35 cellular contexts compared by ENCODE assay signal in the genomic region with DNA sequence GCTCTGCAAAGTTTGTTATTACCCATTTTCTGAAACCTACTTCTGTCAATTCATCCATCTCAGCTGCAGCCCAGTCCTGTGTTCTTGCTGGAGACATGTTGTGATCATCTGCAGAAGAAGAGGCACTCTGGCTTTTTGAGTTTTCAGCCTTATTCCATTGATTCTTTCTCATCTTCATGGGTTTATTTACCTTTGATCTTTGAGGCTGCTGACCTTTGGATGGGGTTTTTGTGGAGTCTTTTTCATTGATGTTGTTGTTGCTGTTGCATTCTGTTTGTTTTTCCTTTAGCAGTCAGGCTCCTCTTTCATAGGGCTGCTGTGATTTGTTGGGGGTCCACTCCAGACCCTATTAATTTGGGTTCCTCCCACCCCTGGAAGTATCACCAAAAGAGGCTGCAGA.
"Had no signal": no experiment of that assay in that cellular context is flagged by ENCODE, and none has a peak within 500 bp of the region (broad histone marks: within the 10 kb centered on the region; RNA-seq: fewer than 3 reads in every experiment).

No MANE protein-coding gene starts in this region.

- FAIRE-seq: astrocyte, TTC549 had no signal

- ATAC-seq: activated CD8-positive, alpha-beta T cell treated with anti-CD3 and anti-CD28 coated beads for 36 hours; activated naive CD4-positive, alpha-beta T cell treated with anti-CD3 and anti-CD28 coated beads, Interleukin-2, amount 50 U/mL, for 72 hours; activated T-cell treated with anti-CD3 and anti-CD28 coated beads, Interleukin-2, amount 50 U/mL, for 4 hours; activated T-cell treated with anti-CD3 and anti-CD28 coated beads, Interleukin-2, amount 50 U/mL, for 72 hours; activated T-helper 17 cell treated with anti-CD3 and anti-CD28 coated beads, Interleukin-2, amount 50 U/mL, for 72 hours; body of pancreas; T-cell; T-helper 17 cell had no signal

- H3K4me3 ChIP-seq: adrenal gland, body of pancreas, breast epithelium had no signal

- H3K27ac Mint-ChIP-seq: activated B cell treated with CpG ODN at 0.5 μM for 24 hours; activated CD4-positive, alpha-beta memory T cell treated with anti-CD3 and anti-CD28 coated beads for 36 hours; activated CD4-positive, alpha-beta T cell treated with anti-CD3 and anti-CD28 coated beads, Interleukin-2, amount 10 ng/mL, durations not matched to agents 24 days and 14 days; activated CD8-positive, alpha-beta T cell treated with anti-CD3 and anti-CD28 coated beads for 36 hours; activated naive CD4-positive, alpha-beta T cell treated with anti-CD3 and anti-CD28 coated beads for 36 hours; activated naive CD4-positive, alpha-beta T cell treated with anti-CD3 and anti-CD28 coated beads, Interleukin-2, amount 50 U/mL, for 72 hours; activated naive CD8-positive, alpha-beta T cell treated with anti-CD3 and anti-CD28 coated beads for 36 hours; activated T-cell treated with anti-CD3 and anti-CD28 coated beads, Interleukin-2, amount 50 U/mL, for 72 hours; activated T-helper 1 cell treated with anti-CD3 and anti-CD28 coated beads, Interleukin-12 subunit alpha, Interleukin-12 subunit beta, Interleukin-2, Interleukin-4 antibody, amounts not matched to agents 30 ng/mL and 10 ng/mL and 1 ng/mL, durations not matched to agents 14 hours and 24 hours and 36 hours; activated T-helper 17 cell treated with anti-CD3 and anti-CD28 coated beads, Interleukin-2, amount 50 U/mL, for 72 hours; T-cell; T-helper 17 cell had no signal

- H3K4me3 Mint-ChIP-seq: activated B cell treated with CpG ODN at 0.5 μM for 24 hours; activated CD4-positive, alpha-beta memory T cell treated with anti-CD3 and anti-CD28 coated beads for 36 hours; activated CD4-positive, alpha-beta T cell treated with anti-CD3 and anti-CD28 coated beads, Interleukin-2, amount 10 ng/mL, durations not matched to agents 24 days and 14 days; activated CD8-positive, alpha-beta T cell treated with anti-CD3 and anti-CD28 coated beads for 36 hours; activated naive CD4-positive, alpha-beta T cell treated with anti-CD3 and anti-CD28 coated beads for 36 hours; activated naive CD8-positive, alpha-beta T cell treated with anti-CD3 and anti-CD28 coated beads for 36 hours; activated T-cell treated with anti-CD3 and anti-CD28 coated beads, Interleukin-2, amount 50 U/mL, for 4 hours; activated T-cell treated with anti-CD3 and anti-CD28 coated beads, Interleukin-2, amount 50 U/mL, for 72 hours; activated T-helper 1 cell treated with anti-CD3 and anti-CD28 coated beads, Interleukin-12 subunit alpha, Interleukin-12 subunit beta, Interleukin-2, Interleukin-4 antibody, amounts not matched to agents 30 ng/mL and 10 ng/mL and 1 ng/mL, durations not matched to agents 14 hours and 24 hours and 36 hours; activated T-helper 17 cell treated with anti-CD3 and anti-CD28 coated beads, Interleukin-2, amount 50 U/mL, for 72 hours; T-cell; T-helper 17 cell had no signal

- H3K4me1 ChIP-seq: adrenal gland, body of pancreas, breast epithelium had no signal

- H3K36me3 Mint-ChIP-seq: activated CD4-positive, alpha-beta memory T cell treated with anti-CD3 and anti-CD28 coated beads for 36 hours; activated naive CD4-positive, alpha-beta T cell treated with anti-CD3 and anti-CD28 coated beads, Interleukin-2, amount 50 U/mL, for 72 hours; activated naive CD8-positive, alpha-beta T cell treated with anti-CD3 and anti-CD28 coated beads for 36 hours; T-cell had no signal

- H3K27me3 ChIP-seq: adrenal gland, body of pancreas, brain microvascular endothelial cell, breast epithelium had no signal

- H3K36me3 ChIP-seq: adrenal gland, brain microvascular endothelial cell, breast epithelium had no signal

- DNase-seq: activated B cell treated with CpG ODN at 0.5 μM for 24 hours; activated CD4-positive, alpha-beta memory T cell treated with anti-CD3 and anti-CD28 coated beads for 36 hours; activated CD4-positive, alpha-beta T cell treated with anti-CD3 and anti-CD28 coated beads for 4 hours; activated CD4-positive, alpha-beta T cell treated with anti-CD3 and anti-CD28 coated beads, Interleukin-2, amount 10 ng/mL, durations not matched to agents 24 days and 14 days; activated CD4-positive, alpha-beta T cell treated with anti-CD3 and anti-CD28 coated beads, Interleukin-2, amount 50 U/mL, for 1 hour; activated CD4-positive, alpha-beta T cell treated with anti-CD3 and anti-CD28 coated beads, Interleukin-2, amount 50 U/mL, for 4 hours; activated CD4-positive, CD25-positive, alpha-beta regulatory T cell treated with anti-CD3 and anti-CD28 coated beads, Interleukin-2, amount 50 U/mL, for 72 hours; activated CD8-positive, alpha-beta memory T cell treated with anti-CD3 and anti-CD28 coated beads, Interleukin-2, amount 50 U/mL, for 4 hours; activated CD8-positive, alpha-beta T cell treated with anti-CD3 and anti-CD28 coated beads for 36 hours; activated effector memory CD4-positive, alpha-beta T cell treated with anti-CD3 and anti-CD28 coated beads, Interleukin-2, amount 50 U/mL, for 16 hours; activated gamma-delta T cell treated with Interleukin-2 at 50 U/mL for 16 hours; activated naive CD4-positive, alpha-beta T cell; activated naive CD4-positive, alpha-beta T cell treated with anti-CD3 and anti-CD28 coated beads for 36 hours; activated naive CD4-positive, alpha-beta T cell treated with anti-CD3 and anti-CD28 coated beads, Interleukin-2, amount 50 U/mL, for 16 hours; activated naive CD8-positive, alpha-beta T cell treated with anti-CD3 and anti-CD28 coated beads for 36 hours; activated T-cell treated with anti-CD3 and anti-CD28 coated beads for 4 hours; activated T-cell treated with anti-CD3 and anti-CD28 coated beads, Interleukin-2, amount 50 U/mL, for 1 hour; activated T-cell treated with anti-CD3 and anti-CD28 coated beads, Interleukin-2, amount 50 U/mL, for 4 hours; activated T-cell treated with anti-CD3 and anti-CD28 coated beads, Interleukin-2, amount 50 U/mL, for 72 hours; adrenal gland; amniotic stem cell; aorta; body of pancreas; brain microvascular endothelial cell; central memory CD4-positive, alpha-beta T cell; T-cell; T-helper 17 cell; T-helper 9 cell had no signal

- H3K9me3 ChIP-seq: adrenal gland, body of pancreas, breast epithelium had no signal

- H3K9me3 Mint-ChIP-seq: activated B cell treated with CpG ODN at 0.5 μM for 24 hours; activated CD4-positive, alpha-beta memory T cell treated with anti-CD3 and anti-CD28 coated beads for 36 hours; activated CD4-positive, alpha-beta T cell treated with anti-CD3 and anti-CD28 coated beads, Interleukin-2, amount 10 ng/mL, durations not matched to agents 24 days and 14 days; activated CD8-positive, alpha-beta T cell treated with anti-CD3 and anti-CD28 coated beads for 36 hours; activated naive CD4-positive, alpha-beta T cell treated with anti-CD3 and anti-CD28 coated beads for 36 hours; activated naive CD4-positive, alpha-beta T cell treated with anti-CD3 and anti-CD28 coated beads, Interleukin-2, amount 50 U/mL, for 72 hours; activated naive CD8-positive, alpha-beta T cell treated with anti-CD3 and anti-CD28 coated beads for 36 hours; activated T-cell treated with anti-CD3 and anti-CD28 coated beads, Interleukin-2, amount 50 U/mL, for 4 hours; activated T-cell treated with anti-CD3 and anti-CD28 coated beads, Interleukin-2, amount 50 U/mL, for 72 hours; activated T-helper 1 cell treated with anti-CD3 and anti-CD28 coated beads, Interleukin-12 subunit alpha, Interleukin-12 subunit beta, Interleukin-2, Interleukin-4 antibody, amounts not matched to agents 30 ng/mL and 10 ng/mL and 1 ng/mL, durations not matched to agents 14 hours and 24 hours and 36 hours; activated T-helper 17 cell treated with anti-CD3 and anti-CD28 coated beads, Interleukin-2, amount 50 U/mL, for 72 hours; T-cell had no signal

- H3K27ac ChIP-seq: adrenal gland, body of pancreas, brain microvascular endothelial cell, breast epithelium, VCaP had no signal

- H3K4me1 Mint-ChIP-seq: activated B cell treated with CpG ODN at 0.5 μM for 24 hours; activated CD4-positive, alpha-beta T cell treated with anti-CD3 and anti-CD28 coated beads, Interleukin-2, amount 10 ng/mL, durations not matched to agents 24 days and 14 days; activated naive CD8-positive, alpha-beta T cell treated with anti-CD3 and anti-CD28 coated beads for 36 hours; activated T-helper 17 cell treated with anti-CD3 and anti-CD28 coated beads, Interleukin-2, amount 50 U/mL, for 72 hours; T-cell; T-helper 17 cell had no signal
